ENCODE assay signal across 14 cellular contexts in the genomic region with DNA sequence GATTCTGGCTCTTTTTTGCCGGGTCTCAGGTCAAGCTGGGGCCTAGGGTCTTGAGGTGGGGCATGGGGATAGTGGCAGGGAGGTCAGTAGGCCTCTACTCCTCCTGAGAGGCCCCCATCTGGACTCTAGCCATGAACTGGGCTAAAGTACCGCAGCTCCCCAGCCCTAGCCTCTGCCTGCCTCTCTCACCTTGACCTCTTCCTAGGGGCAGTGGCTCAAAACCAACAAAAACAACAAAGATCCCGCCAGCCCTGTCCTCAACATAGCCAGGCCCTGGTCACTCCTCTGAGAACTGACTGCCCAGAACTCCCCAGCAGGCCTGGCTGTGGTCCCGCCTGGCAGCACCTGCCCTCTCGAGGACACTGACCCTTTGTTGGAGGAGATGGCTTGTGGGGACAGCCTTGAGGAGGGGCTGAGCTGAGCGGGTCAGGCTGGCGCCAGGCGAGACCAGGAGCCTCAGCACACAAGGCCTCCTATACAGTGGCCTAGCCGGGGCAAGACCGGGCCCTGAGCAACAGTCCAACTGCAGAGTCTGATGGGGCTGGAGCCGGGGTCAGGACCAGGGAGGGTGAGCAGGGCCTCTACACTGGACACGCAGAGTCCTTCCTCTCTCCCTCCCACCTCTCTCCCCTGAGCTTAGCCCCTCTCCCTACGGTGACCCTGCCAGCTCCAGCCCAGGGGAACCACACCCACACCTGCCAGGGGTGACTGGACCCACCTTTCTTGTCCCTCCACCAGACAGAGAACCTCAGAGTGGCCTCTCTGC. TPM values are rescaled to one million over a fixed set of nuclear protein-coding genes. Genes with fewer than 3 reads are reported as not detected.
A peak's percentile ranks its signal among the peaks of the same experiment; 100 is the strongest.
DNase-seq lines count a peak whose midpoint lies in the region; ATAC-seq and TF ChIP-seq lines count a peak whose summit lies in the region.
"Had no signal": no experiment of that assay in that cellular context is flagged by ENCODE, and none has a peak within 500 bp of the region (broad histone marks: within the 10 kb centered on the region; RNA-seq: fewer than 3 reads in every experiment).

No MANE protein-coding gene starts in this region.

- H3K4me3 ChIP-seq in SK-N-SH (ENCODE audit: low read depth in 2 of 2, low read length in 1 of 2) (no peak overlapping the region), adrenal gland (no peak overlapping the region), liver (ENCODE audit: low read depth in 1 of 3, low read length in 3 of 3) (no peak overlapping the region), coronary artery (no peak overlapping the region)
- H3K4me3 ChIP-seq: heart right ventricle had no signal

- no peak overlapping the region for H2AFZ ChIP-seq in SK-N-SH (ENCODE audit: low read depth)

- H3K27me3 ChIP-seq in SK-N-SH (ENCODE audit: insufficient read depth) (no peaks in the 10 kb centered on the region), adrenal gland (no peaks in the 10 kb centered on the region), liver (ENCODE audit: control insufficient read depth in 4 of 4, insufficient read depth in 4 of 4, low read length in 3 of 4) (no peaks in the 10 kb centered on the region)
- H3K27me3 ChIP-seq: heart right ventricle had no signal

- H3K36me3 ChIP-seq in SK-N-SH (replicated peaks in 1 of 2; ENCODE audit: control insufficient read depth in 1 of 2, insufficient read depth in 2 of 2, low read length in 1 of 2): no peaks in the 10 kb centered on the region
- no peaks in the 10 kb centered on the region for H3K36me3 ChIP-seq in adrenal gland (replicated peaks in 1 of 2)
- H3K36me3 ChIP-seq in liver (ENCODE audit: control insufficient read depth in 4 of 4, insufficient read depth in 3 of 4, low read depth in 1 of 4, low read length in 3 of 4): no peaks in the 10 kb centered on the region
- H3K36me3 ChIP-seq: heart right ventricle had no signal

- peaks cover 7% of the 10 kb centered on the region for H3F3A ChIP-seq in SK-N-SH (replicated peaks; ENCODE audit: insufficient read depth)

- H3K4me2 ChIP-seq in SK-N-SH: no peak overlapping the region

- TF ChIP-seq CTCF in SK-N-SH (IDR thresholded peaks at IDR 0.05) (no peak), adrenal gland (IDR thresholded peaks at IDR 0.05) (no peak), liver (IDR thresholded peaks at IDR 0.05; ENCODE audit: low read depth, low read length, missing input control) (no peak), coronary artery (IDR thresholded peaks at IDR 0.05) (no peak)

- H3K4me1 ChIP-seq in SK-N-SH (ENCODE audit: control insufficient read depth in 1 of 2, insufficient read depth in 2 of 2, low read depth in 1 of 2, low read length in 1 of 2): peaks cover 0 to 9% of the 10 kb centered on the region in 2 experiments; a peak in 2 of 4 replicates
- peaks cover 2 to 17% of the 10 kb centered on the region in 2 donors for H3K4me1 ChIP-seq in adrenal gland (replicated peaks in 1 of 2)
- H3K4me1 ChIP-seq in liver (ENCODE audit: control insufficient read depth in 4 of 4, insufficient read depth in 4 of 4, low read length in 3 of 4): peaks cover 10 to 43% (median 35%) of the 10 kb centered on the region in 4 donors

- H4K20me1 ChIP-seq in SK-N-SH (ENCODE audit: insufficient read depth): no peaks in the 10 kb centered on the region

- 86% methylated on average over 9 of the region's 13 CpGs for WGBS in SK-N-SH (ENCODE audit: low lambda C conversion rate)
- WGBS in adrenal gland, 4 donors: 38 to 57% (median 53%) methylated on average over 7 to 13 of the region's 13 CpGs
- WGBS in liver: 38% methylated on average over 13 of the region's 13 CpGs

- TF ChIP-seq EP300 in SK-N-SH (IDR thresholded peaks at IDR 0.05; ENCODE audit: borderline replicate concordance in 1 of 2, low read depth in 1 of 2, low read length in 1 of 2): no peak

- H3K9me3 ChIP-seq in SK-N-SH: no peaks in the 10 kb centered on the region
- no peaks in the 10 kb centered on the region for H3K9me3 ChIP-seq in adrenal gland (replicated peaks in 1 of 3)
- no peaks in the 10 kb centered on the region for H3K9me3 ChIP-seq in liver (ENCODE audit: control insufficient read depth in 4 of 4, low read length in 3 of 4)

- CTCF ChIA-PET in SK-N-SH (lab: Yijun Ruan, JAX): no interaction called here

- intact Hi-C loops in adrenal gland (cut with DNase I) (no loop called here), sciatic nerve (cut with DNase I) (no loop called here)

- no peaks in the 10 kb centered on the region for H3K79me2 ChIP-seq in SK-N-SH (ENCODE audit: insufficient read depth)

- DNase-seq in SK-N-SH: no peak
- DNase-seq in adrenal gland: peak; percentile 73 to 94 (median 89)
- DNase-seq in sciatic nerve (ENCODE audit: low spot score): no peak
- DNase-seq in NCI-H187 treated with DMSO at 0.1 percent for 48 hours (lab: John Stamatoyannopoulos, UW): no peak
- no peak for DNase-seq in COLO829 (ENCODE audit: low spot score)
- no peak for DNase-seq in coronary artery (ENCODE audit: low spot score)
- DNase-seq: activated naive CD8-positive, alpha-beta T cell treated with anti-CD3 and anti-CD28 coated beads, Interleukin-2, amount 10 ng/mL, durations not matched to agents 7 days and 5 days; DMS79; heart right ventricle; NCI-H446; SHP77; stimulated activated naive CD4-positive, alpha-beta T cell had no signal

- peak in 1 of 2 donors; percentile 32 for TF ChIP-seq POLR2A in adrenal gland (IDR thresholded peaks at IDR 0.05)

- ATAC-seq in SK-N-SH treated with all-trans-retinoic acid at 6 μM for 48 hours (peak; percentile 13; the same call in 2 of the 3 replicates), sciatic nerve (peak; percentile 49)

- H3K27ac ChIP-seq in SK-N-SH (ENCODE audit: low read depth in 2 of 2, low read length in 1 of 2) (no peak overlapping the region; a peak in 1 of 4 replicates), adrenal gland (peak overlapping the region in 4 of 5 donors; percentile 56 to 83 (median 66)), liver (ENCODE audit: low read depth in 1 of 2, low read length in 2 of 2) (peak overlapping the region; percentile 70 to 77), coronary artery (no peak overlapping the region)
- H3K27ac ChIP-seq: heart right ventricle had no signal

- POLR2A ChIA-PET in SK-N-SH (lab: Yijun Ruan, JAX): no interaction called here

- no peaks in the 10 kb centered on the region for H3K9me2 ChIP-seq in SK-N-SH

- TF ChIP-seq RAD21 in SK-N-SH (IDR thresholded peaks at IDR 0.05; ENCODE audit: low read length): no peak
- TF ChIP-seq RAD21 in liver (IDR thresholded peaks at IDR 0.05): no peak

- H3K9ac ChIP-seq in SK-N-SH: no peak overlapping the region
- H3K9ac ChIP-seq in liver (ENCODE audit: low read depth in 1 of 2, low read length in 2 of 2): no peak overlapping the region

TF ChIP-seq in SK-N-SH treated with all-trans-retinoic acid at 6 μM for 48 hours, 23 proteins besides CTCF, POLR2A, EP300 and RAD21 (continues in another document):
- TF ChIP-seq TOX (CRISPR knock-in tag; IDR thresholded peaks at IDR 0.05; ENCODE audit: borderline replicate concordance): no peak
- no peak for TF ChIP-seq ARNTL (CRISPR knock-in tag; IDR thresholded peaks at IDR 0.05; ENCODE audit: borderline replicate concordance, low read depth)
- TF ChIP-seq ZNF70 (CRISPR knock-in tag; IDR thresholded peaks at IDR 0.05): no peak
- TF ChIP-seq ZFP3 (CRISPR knock-in tag; IDR thresholded peaks at IDR 0.05): no peak
- no peak for TF ChIP-seq ZNF565 (CRISPR knock-in tag; conservative IDR thresholded peaks at IDR 0.05; ENCODE audit: low read depth)
- no peak for TF ChIP-seq CSDC2 (CRISPR knock-in tag; IDR thresholded peaks at IDR 0.05)
- TF ChIP-seq PPARA (CRISPR knock-in tag; IDR thresholded peaks at IDR 0.05; ENCODE audit: borderline replicate concordance): no peak
- no peak for TF ChIP-seq RARB (CRISPR knock-in tag; IDR thresholded peaks at IDR 0.05)
- TF ChIP-seq ZNF8 (CRISPR knock-in tag; IDR thresholded peaks at IDR 0.05): no peak
- no peak for TF ChIP-seq GLIS3 (CRISPR knock-in tag; IDR thresholded peaks at IDR 0.05)

TF ChIP-seq in SK-N-SH, 30 proteins besides CTCF, POLR2A, EP300 and RAD21 (continues in another document):
- TF ChIP-seq, protein P1, sequence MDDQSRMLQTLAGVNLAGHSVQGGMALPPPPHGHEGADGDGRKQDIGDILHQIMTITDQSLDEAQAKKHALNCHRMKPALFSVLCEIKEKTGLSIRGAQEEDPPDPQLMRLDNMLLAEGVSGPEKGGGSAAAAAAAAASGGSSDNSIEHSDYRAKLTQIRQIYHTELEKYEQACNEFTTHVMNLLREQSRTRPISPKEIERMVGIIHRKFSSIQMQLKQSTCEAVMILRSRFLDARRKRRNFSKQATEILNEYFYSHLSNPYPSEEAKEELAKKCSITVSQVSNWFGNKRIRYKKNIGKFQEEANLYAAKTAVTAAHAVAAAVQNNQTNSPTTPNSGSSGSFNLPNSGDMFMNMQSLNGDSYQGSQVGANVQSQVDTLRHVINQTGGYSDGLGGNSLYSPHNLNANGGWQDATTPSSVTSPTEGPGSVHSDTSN (IDR thresholded peaks at IDR 0.05): no peak
- TF ChIP-seq RXRA (IDR thresholded peaks at IDR 0.05; ENCODE audit: borderline replicate concordance, low read depth) (no peak), TCF12 (IDR thresholded peaks at IDR 0.05) (no peak)

TF ChIP-seq in liver, 16 proteins besides CTCF, POLR2A, EP300 and RAD21 (continues in another document):
- peak; percentile 52 for TF ChIP-seq FOXA1 (IDR thresholded peaks at IDR 0.05)
- TF ChIP-seq YY1 (IDR thresholded peaks at IDR 0.05): no peak
- TF ChIP-seq, protein P2, sequence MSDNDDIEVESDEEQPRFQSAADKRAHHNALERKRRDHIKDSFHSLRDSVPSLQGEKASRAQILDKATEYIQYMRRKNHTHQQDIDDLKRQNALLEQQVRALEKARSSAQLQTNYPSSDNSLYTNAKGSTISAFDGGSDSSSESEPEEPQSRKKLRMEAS (IDR thresholded peaks at IDR 0.05): no peak
- peak; percentile 81 to 87 for TF ChIP-seq HNF4A (conservative IDR thresholded peaks at IDR 0.05)
- TF ChIP-seq JUND (IDR thresholded peaks at IDR 0.05): peak in 1 of 2 donors; percentile 77

RNA-seq across cellular contexts. Expression of a gene that starts 11.6 kb away (rescaled TPM):
- polyA plus RNA-seq in SK-N-SH (2012; rRNA removed) (73.8 and 85.9 TPM in 2 replicates), adrenal gland (100 to 1,000 TPM in 1 of 3 donors, 10 to 100 TPM in 2; 43.8 to 564 (median 74.3) TPM), liver (10 to 100 TPM; 51.4 to 68.6 TPM)
- polyA plus RNA-seq in SK-N-SH (2012; cell fraction: cytosol; rRNA removed): 64.9 and 80.6 TPM in 2 replicates
- 163 and 169 TPM in 2 replicates for polyA plus RNA-seq in SK-N-SH (2012; cell fraction: nucleus; rRNA removed)
- total RNA-seq in adrenal gland (100 to 1,000 TPM; 179 to 619 (median 259) TPM), liver (10 to 100 TPM; 22.2 to 84.3 TPM), sciatic nerve (18.8 TPM)

Comparison
In these comparisons a context has a peak if more than half of its experiments do, and no peak if none do; other contexts are left out.
1. DNase-seq: peak in adrenal gland (7 of 7); none in SK-N-SH (single experiment), sciatic nerve (single experiment), NCI-H187 treated with DMSO at 0.1 percent for 48 hours (single experiment), COLO829 (single experiment) and coronary artery (single experiment).
2. H3K27ac ChIP-seq: peak in adrenal gland (4 of 5) and liver (2 of 2); none in SK-N-SH (0 of 2) and coronary artery (0 of 2).